28 cellular contexts compared by ENCODE assay signal in genomic region chr10:126407831-126408230, GRCh38. TPM values are rescaled to one million over a fixed set of nuclear protein-coding genes. Genes with fewer than 3 reads are reported as not detected.
DNase-seq lines count a peak whose midpoint lies in the region; ATAC-seq and TF ChIP-seq lines count a peak whose summit lies in the region.
"Had no signal": no experiment of that assay in that cellular context is flagged by ENCODE, and none has a peak within 500 bp of the region (broad histone marks: within the 10 kb centered on the region; RNA-seq: fewer than 3 reads in every experiment).

No MANE protein-coding gene starts in this region.

- H3K27ac ChIP-seq in neural progenitor cell, result no peak overlapping the region
- H3K27ac ChIP-seq: ascending aorta, foreskin keratinocyte, hepatocyte, RWPE1, SK-N-MC, uterus had no signal

- no peaks in the 10 kb centered on the region for H3K9me3 Mint-ChIP-seq in neural progenitor cell
- no peaks in the 10 kb centered on the region for H3K9me3 Mint-ChIP-seq in activated naive CD8-positive, alpha-beta T cell treated with anti-CD3 and anti-CD28 coated beads for 36 hours
- H3K9me3 Mint-ChIP-seq: activated naive CD4-positive, alpha-beta T cell treated with anti-CD3 and anti-CD28 coated beads, Interleukin-2, amount 50 U/mL, for 24 hours; activated T-helper 17 cell treated with anti-CD3 and anti-CD28 coated beads, Interleukin-2, amount 50 U/mL, for 72 hours; GM23338; natural killer cell; stimulated activated effector memory CD8-positive, alpha-beta T cell treated with anti-CD3 and anti-CD28 coated beads, Interleukin-12 subunit alpha, Interleukin-12 subunit beta, amount 100 ng/mL, for 72 hours had no signal

- H3K4me3 ChIP-seq in MG63 (no peak overlapping the region), cardiac fibroblast (replicated peaks in 1 of 2; ENCODE audit: low read depth in 2 of 2, low read length in 2 of 2) (no peak overlapping the region), neural progenitor cell (no peak overlapping the region)
- H3K4me3 ChIP-seq: ascending aorta, GM23338, hepatocyte, SK-N-MC, smooth muscle cell, uterus had no signal

- H3K79me2 ChIP-seq in neural progenitor cell (ENCODE audit: low read depth), result no peaks in the 10 kb centered on the region
- H3K79me2 ChIP-seq: hepatocyte had no signal

- H3K36me3 ChIP-seq in MG63 (no peaks in the 10 kb centered on the region), neural progenitor cell (no peaks in the 10 kb centered on the region)
- H3K36me3 ChIP-seq: ascending aorta, uterus had no signal

- H3K4me1 ChIP-seq in neural progenitor cell, result peaks cover 24% of the 10 kb centered on the region
- H3K4me1 ChIP-seq: ascending aorta, foreskin keratinocyte, uterus had no signal

- H3K27me3 ChIP-seq in MG63, result no peaks in the 10 kb centered on the region
- H3K27me3 ChIP-seq in neural progenitor cell, result no peaks in the 10 kb centered on the region
- H3K27me3 ChIP-seq: ascending aorta, foreskin keratinocyte, hepatocyte, uterus had no signal

- no peak overlapping the region for H3K27ac Mint-ChIP-seq in neural progenitor cell
- no peak overlapping the region for H3K27ac Mint-ChIP-seq in activated naive CD8-positive, alpha-beta T cell treated with anti-CD3 and anti-CD28 coated beads for 36 hours
- H3K27ac Mint-ChIP-seq: activated naive CD4-positive, alpha-beta T cell treated with anti-CD3 and anti-CD28 coated beads, Interleukin-2, amount 50 U/mL, for 24 hours; activated T-helper 17 cell treated with anti-CD3 and anti-CD28 coated beads, Interleukin-2, amount 50 U/mL, for 72 hours; GM23338; natural killer cell; stimulated activated effector memory CD8-positive, alpha-beta T cell treated with anti-CD3 and anti-CD28 coated beads, Interleukin-12 subunit alpha, Interleukin-12 subunit beta, amount 100 ng/mL, for 72 hours had no signal

- H3K4me3 Mint-ChIP-seq in neural progenitor cell, result no peak overlapping the region
- H3K4me3 Mint-ChIP-seq in activated naive CD8-positive, alpha-beta T cell treated with anti-CD3 and anti-CD28 coated beads for 36 hours, result no peak overlapping the region
- H3K4me3 Mint-ChIP-seq: activated naive CD4-positive, alpha-beta T cell treated with anti-CD3 and anti-CD28 coated beads, Interleukin-2, amount 50 U/mL, for 24 hours; activated T-helper 17 cell treated with anti-CD3 and anti-CD28 coated beads, Interleukin-2, amount 50 U/mL, for 72 hours; GM23338; natural killer cell; stimulated activated effector memory CD8-positive, alpha-beta T cell treated with anti-CD3 and anti-CD28 coated beads, Interleukin-12 subunit alpha, Interleukin-12 subunit beta, amount 100 ng/mL, for 72 hours had no signal

- H4K20me1 ChIP-seq in neural progenitor cell (ENCODE audit: low read depth), result no peaks in the 10 kb centered on the region

- no peaks in the 10 kb centered on the region for H3K36me3 Mint-ChIP-seq in neural progenitor cell
- H3K36me3 Mint-ChIP-seq in activated naive CD8-positive, alpha-beta T cell treated with anti-CD3 and anti-CD28 coated beads for 36 hours, result no peaks in the 10 kb centered on the region
- H3K36me3 Mint-ChIP-seq: activated naive CD4-positive, alpha-beta T cell treated with anti-CD3 and anti-CD28 coated beads, Interleukin-2, amount 50 U/mL, for 24 hours; natural killer cell; stimulated activated effector memory CD8-positive, alpha-beta T cell treated with anti-CD3 and anti-CD28 coated beads, Interleukin-12 subunit alpha, Interleukin-12 subunit beta, amount 100 ng/mL, for 72 hours had no signal

- no peak for TF ChIP-seq CTCF in cardiac fibroblast (IDR thresholded peaks at IDR 0.05; ENCODE audit: low read depth, low read length)
- no peak for TF ChIP-seq CTCF in neural progenitor cell (IDR thresholded peaks at IDR 0.05)

- H3K4me2 ChIP-seq in neural progenitor cell, result no peak overlapping the region
- H3K4me2 ChIP-seq: GM23338, hepatocyte, smooth muscle cell had no signal

- DNase-seq in Daoy (ENCODE audit: low read depth) (peak; percentile 48), MG63 (peak; percentile 77), cardiac fibroblast (ENCODE audit: low read depth in 2 of 2) (peak; percentile 27 to 32), neural progenitor cell (ENCODE audit: low spot score) (peak; percentile 48)
- no peak for DNase-seq in activated naive CD8-positive, alpha-beta T cell treated with anti-CD3 and anti-CD28 coated beads for 36 hours
- DNase-seq in stimulated activated CD8-positive, alpha-beta memory T cell treated with anti-CD3 and anti-CD28 coated beads, Interleukin-4, amount 100 ng/mL, for 48 hours, result no peak
- DNase-seq: KG1, MV-4-11, natural killer cell, NCI-H146, NCI-H2171, retina, T-helper 2 cell, uterus had no signal

- peaks cover 5% of the 10 kb centered on the region for H3K27me3 Mint-ChIP-seq in neural progenitor cell (ENCODE audit: insufficient read depth, low read depth)
- H3K27me3 Mint-ChIP-seq in activated naive CD8-positive, alpha-beta T cell treated with anti-CD3 and anti-CD28 coated beads for 36 hours, result peaks cover 17% of the 10 kb centered on the region
- H3K27me3 Mint-ChIP-seq: activated T-helper 17 cell treated with anti-CD3 and anti-CD28 coated beads, Interleukin-2, amount 50 U/mL, for 72 hours had no signal

- ATAC-seq in HG03520 (IDR thresholded peaks at IDR 0.05; ENCODE audit: unreplicated experiment) (no peak), GM18870 (IDR thresholded peaks at IDR 0.05; ENCODE audit: unreplicated experiment) (no peak)
- ATAC-seq: activated T-helper 17 cell treated with anti-CD3 and anti-CD28 coated beads, Interleukin-2, amount 50 U/mL, for 72 hours; foreskin keratinocyte; GM23338; left lobe of liver; natural killer cell; stimulated activated effector memory CD8-positive, alpha-beta T cell treated with anti-CD3 and anti-CD28 coated beads, Interleukin-12 subunit alpha, Interleukin-12 subunit beta, amount 100 ng/mL, for 72 hours had no signal

- no peak overlapping the region for H3K9ac ChIP-seq in neural progenitor cell

- H3K4me1 Mint-ChIP-seq in neural progenitor cell, result peaks cover 34% of the 10 kb centered on the region
- H3K4me1 Mint-ChIP-seq in activated naive CD8-positive, alpha-beta T cell treated with anti-CD3 and anti-CD28 coated beads for 36 hours, result no peaks in the 10 kb centered on the region
- H3K4me1 Mint-ChIP-seq: activated naive CD4-positive, alpha-beta T cell treated with anti-CD3 and anti-CD28 coated beads, Interleukin-2, amount 50 U/mL, for 24 hours; activated T-helper 17 cell treated with anti-CD3 and anti-CD28 coated beads, Interleukin-2, amount 50 U/mL, for 72 hours; natural killer cell; stimulated activated effector memory CD8-positive, alpha-beta T cell treated with anti-CD3 and anti-CD28 coated beads, Interleukin-12 subunit alpha, Interleukin-12 subunit beta, amount 100 ng/mL, for 72 hours had no signal

- H3K9me3 ChIP-seq in MG63 (no peaks in the 10 kb centered on the region), neural progenitor cell (ENCODE audit: low read depth) (no peaks in the 10 kb centered on the region)
- H3K9me3 ChIP-seq: ascending aorta, uterus had no signal

- H2AFZ ChIP-seq in neural progenitor cell (replicated peaks), result no peak overlapping the region
- H2AFZ ChIP-seq: GM23338, hepatocyte had no signal

- H3F3A ChIP-seq in neural progenitor cell (ENCODE audit: low read depth), result no peaks in the 10 kb centered on the region

RNA-seq across cellular contexts. Expression of gene ADAM12, which starts 19.6 kb away (rescaled TPM):
- 33.8 and 59.9 TPM in 2 replicates for total RNA-seq in Daoy (2014; rRNA removed; shearing (Covaris generic))
- 15.3 and 15.8 TPM in 2 replicates for total RNA-seq in MG63 (2014; rRNA removed; shearing (Covaris generic); ENCODE audit: low replicate concordance)
- total RNA-seq in neural progenitor cell (ENCODE audit: low replicate concordance), result 7.4 and 8.0 TPM in 2 replicates
- total RNA-seq in activated naive CD8-positive, alpha-beta T cell treated with anti-CD3 and anti-CD28 coated beads for 36 hours, result under 1 TPM in 1 of 2 experiments, not detected in 1; 0.08 TPM
- total RNA-seq: ascending aorta, G401, left lobe of liver had no signal

Comparison
In these comparisons a context has a peak if more than half of its experiments do, and no peak if none do; other contexts are left out.
1. DNase-seq: peak in Daoy (single experiment), MG63 (single experiment), cardiac fibroblast (2 of 2) and neural progenitor cell (single experiment); none in activated naive CD8-positive, alpha-beta T cell treated with anti-CD3 and anti-CD28 coated beads for 36 hours (single experiment) and stimulated activated CD8-positive, alpha-beta memory T cell treated with anti-CD3 and anti-CD28 coated beads, Interleukin-4, amount 100 ng/mL, for 48 hours (single experiment).